18 cellular contexts compared by ENCODE assay signal in genomic region chr5:76816110-76816831, GRCh38. TPM values are rescaled to one million over a fixed set of nuclear protein-coding genes. Genes with fewer than 3 reads are reported as not detected.
DNase-seq lines count a peak whose midpoint lies in the region; ATAC-seq, FAIRE-seq and TF ChIP-seq lines count a peak whose summit lies in the region.
"Had no signal": no experiment of that assay in that cellular context is flagged by ENCODE, and none has a peak within 500 bp of the region (broad histone marks: within the 10 kb centered on the region; RNA-seq: fewer than 3 reads in every experiment).

No MANE protein-coding gene starts in this region.

- FAIRE-seq in A549 (lab: Jason Lieb, UNC) (peak; percentile 43), G401.6 (lab: Jason Lieb, UNC) (peak; percentile 8)
- FAIRE-seq: D721Med had no signal

- POLR2A ChIA-PET in A549 (lab: Yijun Ruan, JAX) = interaction anchor here (3.0 to 11.4 kb wide), 2 partner anchors 10 to 11 kb away, joined by 24 to 218 read pairs; no protein-coding TSS in a partner anchor
- POLR2A ChIA-PET in SK-N-SH (lab: Yijun Ruan, JAX) = no interaction called here
- POLR2A ChIA-PET in activated CD4-positive, alpha-beta memory T cell treated with anti-CD3 and anti-CD28 coated beads, Interleukin-2, amount 10 ng/mL, durations not matched to agents 7 days and 5 days (lab: Charles Lee) = no interaction called here

- DNase-seq in A549 (ENCODE audit: low read depth in 1 of 2, low spot score in 1 of 2) = no peak
- no peak for DNase-seq in SK-N-SH
- DNase-seq in fibroblast of the aortic adventitia (ENCODE audit: low read depth) = peak; percentile 54
- DNase-seq in lower leg skin (ENCODE audit: low spot score in 2 of 2) = no peak
- DNase-seq in activated CD4-positive, alpha-beta memory T cell treated with anti-CD3 and anti-CD28 coated beads, Interleukin-2, amount 10 ng/mL, durations not matched to agents 7 days and 5 days = no peak
- DNase-seq: CD4-positive, alpha-beta memory T cell; NCI-H1105 treated with DMSO at 0.1 percent for 48 hours; NCI-H187 treated with DMSO at 0.1 percent for 48 hours; NCI-H2171; NCI-H774; Peyer's patch; SHP77 treated with DMSO at 0.1 percent for 48 hours had no signal

- H3K9me2 ChIP-seq in SK-N-SH = no peaks in the 10 kb centered on the region

- intact Hi-C loops in lower leg skin (cut with DNase I; ENCODE audit: low total_unique reads) = no loop called here

- no peaks in the 10 kb centered on the region for H3K27me3 ChIP-seq in SK-N-SH (ENCODE audit: insufficient read depth)
- H3K27me3 ChIP-seq: Peyer's patch had no signal

- H3K9me3 Mint-ChIP-seq in activated CD4-positive, alpha-beta memory T cell treated with anti-CD3 and anti-CD28 coated beads, Interleukin-2, amount 10 ng/mL, durations not matched to agents 7 days and 5 days = no peaks in the 10 kb centered on the region
- H3K9me3 Mint-ChIP-seq: CD4-positive, alpha-beta memory T cell had no signal

- no peaks in the 10 kb centered on the region for H3K36me3 Mint-ChIP-seq in activated CD4-positive, alpha-beta memory T cell treated with anti-CD3 and anti-CD28 coated beads, Interleukin-2, amount 10 ng/mL, durations not matched to agents 7 days and 5 days (ENCODE audit: low read depth)
- H3K36me3 Mint-ChIP-seq: CD4-positive, alpha-beta memory T cell had no signal

- H3K4me1 Mint-ChIP-seq in activated CD4-positive, alpha-beta memory T cell treated with anti-CD3 and anti-CD28 coated beads, Interleukin-2, amount 10 ng/mL, durations not matched to agents 7 days and 5 days = peaks cover 16% of the 10 kb centered on the region

- H3K4me2 ChIP-seq in A549 (peak overlapping the region; percentile 6; the same call in 2 of the 3 replicates), SK-N-SH (peak overlapping the region; percentile 6; the same call in 1 of the 2 replicates)

- no peak overlapping the region for H3K4me3 ChIP-seq in A549
- H3K4me3 ChIP-seq in SK-N-SH (ENCODE audit: low read depth in 2 of 2, low read length in 1 of 2) = no peak overlapping the region
- H3K4me3 ChIP-seq in fibroblast of the aortic adventitia (ENCODE audit: low read depth, low read length) = no peak overlapping the region
- no peak overlapping the region for H3K4me3 ChIP-seq in lower leg skin (ENCODE audit: low read depth, poor library complexity, severe bottlenecking)
- H3K4me3 ChIP-seq: Peyer's patch had no signal

- no peak overlapping the region for H3K9ac ChIP-seq in SK-N-SH

- no peaks in the 10 kb centered on the region for H4K20me1 ChIP-seq in SK-N-SH (ENCODE audit: insufficient read depth)

- no peak overlapping the region for H2AFZ ChIP-seq in SK-N-SH (ENCODE audit: low read depth)

- H3K36me3 ChIP-seq in SK-N-SH (replicated peaks in 1 of 2; ENCODE audit: control insufficient read depth in 1 of 2, insufficient read depth in 2 of 2, low read length in 1 of 2) = no peaks in the 10 kb centered on the region
- H3K36me3 ChIP-seq: Peyer's patch had no signal

- no peak overlapping the region for H3K27ac Mint-ChIP-seq in activated CD4-positive, alpha-beta memory T cell treated with anti-CD3 and anti-CD28 coated beads, Interleukin-2, amount 10 ng/mL, durations not matched to agents 7 days and 5 days
- H3K27ac Mint-ChIP-seq: B cell; CD4-positive, alpha-beta memory T cell had no signal

- ATAC-seq in A549 (no peak), HG03175 (IDR thresholded peaks at IDR 0.05; ENCODE audit: unreplicated experiment) (no peak), HG02938 (IDR thresholded peaks at IDR 0.05; ENCODE audit: unreplicated experiment) (no peak)

- peaks cover 11% of the 10 kb centered on the region for H3K79me2 ChIP-seq in SK-N-SH (ENCODE audit: insufficient read depth)

- peaks cover 44% of the 10 kb centered on the region for H3F3A ChIP-seq in SK-N-SH (replicated peaks; ENCODE audit: insufficient read depth)

- H3K9me3 ChIP-seq in A549 = no peaks in the 10 kb centered on the region
- no peaks in the 10 kb centered on the region for H3K9me3 ChIP-seq in SK-N-SH
- H3K9me3 ChIP-seq: Peyer's patch had no signal

- H3K27ac ChIP-seq in A549 (peak overlapping the region; percentile 75 to 94), SK-N-SH (ENCODE audit: low read depth in 2 of 2, low read length in 1 of 2) (peak overlapping the region in 1 of 2 experiments; percentile 98; a peak in 2 of 4 replicates)
- H3K27ac ChIP-seq: Peyer's patch had no signal

- peaks cover 53% of the 10 kb centered on the region for H3K27me3 Mint-ChIP-seq in activated CD4-positive, alpha-beta memory T cell treated with anti-CD3 and anti-CD28 coated beads, Interleukin-2, amount 10 ng/mL, durations not matched to agents 7 days and 5 days

- TF ChIP-seq RAD21 in A549 (conservative IDR thresholded peaks at IDR 0.05 in 1 of 2, IDR thresholded peaks at IDR 0.05 in 1 of 2) (no peak), SK-N-SH (IDR thresholded peaks at IDR 0.05; ENCODE audit: low read length) (no peak)

- no peak for TF ChIP-seq CTCF in A549 (IDR thresholded peaks at IDR 0.05)
- TF ChIP-seq CTCF in SK-N-SH (IDR thresholded peaks at IDR 0.05) = no peak
- TF ChIP-seq CTCF in fibroblast of the aortic adventitia (IDR thresholded peaks at IDR 0.05; ENCODE audit: insufficient read depth, low read length) = no peak
- no peak for TF ChIP-seq CTCF in lower leg skin (IDR thresholded peaks at IDR 0.05)

- CTCF ChIA-PET in A549 (lab: Yijun Ruan, JAX) (interaction anchor here (0.7 to 4.5 kb wide), 10 partner anchors 10 to 101 kb away, joined by 3 to 31 read pairs (median 4); partner anchors contain the start of gene F2R), SK-N-SH (lab: Yijun Ruan, JAX) (interaction anchor here (1.2 to 2.9 kb wide), 5 partner anchors 9 to 52 kb away, joined by 3 to 10 read pairs (median 4); no protein-coding TSS in a partner anchor)
- CTCF ChIA-PET in activated CD4-positive, alpha-beta memory T cell treated with anti-CD3 and anti-CD28 coated beads, Interleukin-2, amount 10 ng/mL, durations not matched to agents 7 days and 5 days (lab: Charles Lee) = interaction anchor here (0.7 to 1.8 kb wide), 2 partner anchors 9 to 62 kb away, joined by 5 to 6 read pairs; no protein-coding TSS in a partner anchor

- H3K4me1 ChIP-seq in A549 = peaks cover 60% of the 10 kb centered on the region
- H3K4me1 ChIP-seq in SK-N-SH (ENCODE audit: control insufficient read depth in 1 of 2, insufficient read depth in 2 of 2, low read depth in 1 of 2, low read length in 1 of 2) = peaks cover 8 to 17% of the 10 kb centered on the region in 2 experiments; a peak in 2 of 4 replicates

- WGBS in A549 (ENCODE audit: missing lambda C conversion rate) = 90% methylated on average over 3 of the region's 3 CpGs
- 73% methylated on average over 3 of the region's 3 CpGs for WGBS in SK-N-SH (ENCODE audit: low lambda C conversion rate)
- WGBS in lower leg skin, 2 donors = 73 to 84% methylated on average over 3 of the region's 3 CpGs

- TF ChIP-seq POLR2A in A549 (IDR thresholded peaks at IDR 0.05; ENCODE audit: low read length) (no peak), lower leg skin (IDR thresholded peaks at IDR 0.05) (no peak)

- no peak overlapping the region for H3K4me3 Mint-ChIP-seq in activated CD4-positive, alpha-beta memory T cell treated with anti-CD3 and anti-CD28 coated beads, Interleukin-2, amount 10 ng/mL, durations not matched to agents 7 days and 5 days
- H3K4me3 Mint-ChIP-seq: B cell; CD4-positive, alpha-beta memory T cell had no signal

- TF ChIP-seq EP300 in A549 (IDR thresholded peaks at IDR 0.05) (no peak), SK-N-SH (IDR thresholded peaks at IDR 0.05; ENCODE audit: borderline replicate concordance in 1 of 2, low read depth in 1 of 2, low read length in 1 of 2) (no peak)

TF ChIP-seq in A549, 52 proteins besides CTCF, POLR2A, EP300 and RAD21 (continues in another document):
- no peak for TF ChIP-seq BHLHE40 (IDR thresholded peaks at IDR 0.05; ENCODE audit: low read depth, low read length)

TF ChIP-seq in SK-N-SH, 30 proteins besides CTCF, POLR2A, EP300 and RAD21:
- TF ChIP-seq JUND (IDR thresholded peaks at IDR 0.05) (no peak), TCF12 (IDR thresholded peaks at IDR 0.05) (peak; percentile 82)

RNA-seq across cellular contexts. Expression of gene F2RL1, which starts 2.6 kb away (rescaled TPM):
- polyA plus RNA-seq in A549 (2011; rRNA removed) (226 and 328 TPM in 2 replicates), A549 (2017; fragmentation: RNase III; extraction: RNeasy Plus Mini Kit Qiagen cat#74134 plus additional on column Dnase treatment) (50.7 to 88.7 TPM (median 73.1 TPM) in 3 replicates), SK-N-SH (2012; rRNA removed) (31.3 and 41.3 TPM in 2 replicates)
- 44.4 and 70.1 TPM in 2 replicates for polyA plus RNA-seq in A549 (2012; cell fraction: cytosol; rRNA removed)
- 25.0 and 35.5 TPM in 2 replicates for polyA plus RNA-seq in A549 (2012; cell fraction: nucleus; rRNA removed)
- polyA minus RNA-seq in A549 (2011; rRNA and poly(A)+ RNA removed) = 228 and 243 TPM in 2 replicates
- polyA plus RNA-seq in SK-N-SH (2012; cell fraction: cytosol; rRNA removed) = 35.5 and 38.7 TPM in 2 replicates
- polyA plus RNA-seq in SK-N-SH (2012; cell fraction: nucleus; rRNA removed) = 5.9 and 13.8 TPM in 2 replicates
- total RNA-seq in fibroblast of the aortic adventitia (ENCODE audit: low replicate concordance) (3.1 and 35.1 TPM in 2 replicates), lower leg skin (10 to 100 TPM; 58.1 to 87.1 (median 66.3) TPM)
- under 1 TPM; 0.78 to 0.81 TPM for total RNA-seq in activated CD4-positive, alpha-beta memory T cell treated with anti-CD3 and anti-CD28 coated beads, Interleukin-2, amount 10 ng/mL, durations not matched to agents 7 days and 5 days

RNA-seq across cellular contexts. Expression of gene S100Z, which starts 33.5 kb away (rescaled TPM):
- not detected in 2 replicates for polyA plus RNA-seq in A549 (2011; rRNA removed)
- not detected in 2 replicates for polyA plus RNA-seq in A549 (2012; cell fraction: cytosol; rRNA removed)
- polyA plus RNA-seq in A549 (2012; cell fraction: nucleus; rRNA removed) = not detected in 2 replicates
- not detected in 3 replicates for polyA plus RNA-seq in A549 (2017; fragmentation: RNase III; extraction: RNeasy Plus Mini Kit Qiagen cat#74134 plus additional on column Dnase treatment)
- polyA minus RNA-seq in A549 (2011; rRNA and poly(A)+ RNA removed) = not detected in 2 replicates
- polyA plus RNA-seq in SK-N-SH (2012; rRNA removed) = not detected in 2 replicates
- polyA plus RNA-seq in SK-N-SH (2012; cell fraction: cytosol; rRNA removed) = not detected in 2 replicates
- polyA plus RNA-seq in SK-N-SH (2012; cell fraction: nucleus; rRNA removed) = not detected in 2 replicates
- total RNA-seq in fibroblast of the aortic adventitia (ENCODE audit: low replicate concordance) = not detected in 2 replicates
- total RNA-seq in lower leg skin = not detected
- total RNA-seq in activated CD4-positive, alpha-beta memory T cell treated with anti-CD3 and anti-CD28 coated beads, Interleukin-2, amount 10 ng/mL, durations not matched to agents 7 days and 5 days = 1 to 10 TPM; 2.5 to 2.6 TPM
- total RNA-seq: NCI-H460 had no signal
